In the genomic region with DNA sequence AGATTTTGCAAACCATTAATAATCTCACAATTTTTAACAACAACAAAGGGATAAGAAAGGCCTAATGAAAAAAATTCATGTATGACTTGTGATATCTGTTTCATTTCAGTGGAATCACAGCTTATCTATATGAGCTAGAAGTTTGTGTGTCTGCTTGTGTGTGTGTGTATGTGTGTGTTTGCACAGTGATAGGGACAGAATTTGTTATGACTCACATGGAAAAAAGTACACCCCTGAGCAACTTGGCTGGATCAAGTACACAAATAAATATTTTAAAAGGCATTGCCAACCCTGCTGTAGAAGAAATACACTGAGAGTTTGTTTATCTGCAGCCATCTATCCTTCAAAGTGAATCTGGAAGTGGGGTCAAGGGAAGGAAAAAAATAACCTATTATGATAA, we compare ENCODE assay signal across 23 cellular contexts.
DNase-seq lines count a peak whose midpoint lies in the region; ATAC-seq and TF ChIP-seq lines count a peak whose summit lies in the region.
"Had no signal": no experiment of that assay in that cellular context is flagged by ENCODE, and none has a peak within 500 bp of the region (broad histone marks: within the 10 kb centered on the region; RNA-seq: fewer than 3 reads in every experiment).

No MANE protein-coding gene starts in this region.

- DNase-seq in EH (ENCODE audit: low read depth) (peak; percentile 38), adrenal gland (peak in 5 of 7 donors; percentile 6 to 54 (median 40)), fibroblast of mammary gland (ENCODE audit: low read depth) (peak; percentile 19)
- DNase-seq in stimulated activated effector memory CD8-positive, alpha-beta T cell treated with anti-CD3 and anti-CD28 coated beads, Interleukin-12 subunit alpha, Interleukin-12 subunit beta, amount 100 ng/mL, for 72 hours (ENCODE audit: low spot score in 2 of 2): no peak
- DNase-seq in activated naive CD4-positive, alpha-beta T cell treated with anti-CD3 and anti-CD28 coated beads for 36 hours: no peak
- DNase-seq: activated CD4-positive, alpha-beta T cell treated with anti-CD3 and anti-CD28 coated beads for 48 hours; activated CD8-positive, alpha-beta memory T cell treated with anti-CD3 and anti-CD28 coated beads, Interleukin-2, amount 10 ng/mL, durations not matched to agents 7 days and 5 days; erythroblast; GF-D8; heart left ventricle; lower lobe of right lung; NCI-H1092 treated with DMSO at 0.1 percent for 48 hours; NCI-H2029 treated with DMSO at 0.1 percent for 48 hours; nucleus accumbens; PC-9; stimulated activated CD4-positive, alpha-beta T cell treated with anti-CD3 and anti-CD28 coated beads, Interleukin-15, amount 100 ng/mL, for 24 hours; T-helper 1 cell had no signal

- peaks cover 5% of the 10 kb centered on the region for H3K27me3 Mint-ChIP-seq in nephron (ENCODE audit: low read depth)
- peaks cover 5% of the 10 kb centered on the region for H3K27me3 Mint-ChIP-seq in activated naive CD4-positive, alpha-beta T cell treated with anti-CD3 and anti-CD28 coated beads for 36 hours (ENCODE audit: low read depth)

- no peaks in the 10 kb centered on the region for H3K9me3 Mint-ChIP-seq in nephron
- peaks cover 2% of the 10 kb centered on the region for H3K9me3 Mint-ChIP-seq in stimulated activated effector memory CD8-positive, alpha-beta T cell treated with anti-CD3 and anti-CD28 coated beads, Interleukin-12 subunit alpha, Interleukin-12 subunit beta, amount 100 ng/mL, for 72 hours
- H3K9me3 Mint-ChIP-seq in activated naive CD4-positive, alpha-beta T cell treated with anti-CD3 and anti-CD28 coated beads for 36 hours: no peaks in the 10 kb centered on the region
- H3K9me3 Mint-ChIP-seq: activated naive CD4-positive, alpha-beta T cell treated with anti-CD3 and anti-CD28 coated beads, Interleukin-2, amount 50 U/mL, for 72 hours; activated T-helper 1 cell treated with anti-CD3 and anti-CD28 coated beads, Interleukin-12 subunit alpha, Interleukin-12 subunit beta, Interleukin-2, Interleukin-4 antibody, amounts not matched to agents 30 ng/mL and 10 ng/mL and 1 ng/mL, durations not matched to agents 14 hours and 24 hours and 36 hours had no signal

- no peak overlapping the region for H3K4me3 Mint-ChIP-seq in nephron
- H3K4me3 Mint-ChIP-seq in stimulated activated effector memory CD8-positive, alpha-beta T cell treated with anti-CD3 and anti-CD28 coated beads, Interleukin-12 subunit alpha, Interleukin-12 subunit beta, amount 100 ng/mL, for 72 hours: no peak overlapping the region
- H3K4me3 Mint-ChIP-seq in activated naive CD4-positive, alpha-beta T cell treated with anti-CD3 and anti-CD28 coated beads for 36 hours: no peak overlapping the region
- H3K4me3 Mint-ChIP-seq: activated CD8-positive, alpha-beta memory T cell treated with anti-CD3 and anti-CD28 coated beads, Interleukin-2, amount 10 ng/mL, durations not matched to agents 7 days and 5 days; activated T-helper 1 cell treated with anti-CD3 and anti-CD28 coated beads, Interleukin-12 subunit alpha, Interleukin-12 subunit beta, Interleukin-2, Interleukin-4 antibody, amounts not matched to agents 30 ng/mL and 10 ng/mL and 1 ng/mL, durations not matched to agents 14 hours and 24 hours and 36 hours had no signal

- no peaks in the 10 kb centered on the region for H3K36me3 ChIP-seq in adrenal gland (replicated peaks in 1 of 2)
- H3K36me3 ChIP-seq: heart left ventricle, lower lobe of right lung, right atrium auricular region had no signal

- peaks cover 16% of the 10 kb centered on the region for H3K4me1 Mint-ChIP-seq in nephron
- no peaks in the 10 kb centered on the region for H3K4me1 Mint-ChIP-seq in stimulated activated effector memory CD8-positive, alpha-beta T cell treated with anti-CD3 and anti-CD28 coated beads, Interleukin-12 subunit alpha, Interleukin-12 subunit beta, amount 100 ng/mL, for 72 hours
- no peaks in the 10 kb centered on the region for H3K4me1 Mint-ChIP-seq in activated naive CD4-positive, alpha-beta T cell treated with anti-CD3 and anti-CD28 coated beads for 36 hours (ENCODE audit: low read depth)
- H3K4me1 Mint-ChIP-seq: activated CD8-positive, alpha-beta memory T cell treated with anti-CD3 and anti-CD28 coated beads, Interleukin-2, amount 10 ng/mL, durations not matched to agents 7 days and 5 days had no signal

- no peaks in the 10 kb centered on the region for H3K9me3 ChIP-seq in adrenal gland (replicated peaks in 1 of 3)
- H3K9me3 ChIP-seq: heart left ventricle, lower lobe of right lung, right atrium auricular region had no signal

- intact Hi-C loops in adrenal gland (cut with DNase I): no loop called here
- intact Hi-C loops in activated naive CD4-positive, alpha-beta T cell treated with anti-CD3 and anti-CD28 coated beads for 36 hours (cut with micrococcal nuclease): no loop called here

- H3K27ac ChIP-seq in adrenal gland: peak overlapping the region in 1 of 5 donors; percentile 3
- H3K27ac ChIP-seq: heart left ventricle, lower lobe of right lung, PC-9, right atrium auricular region had no signal

- TF ChIP-seq POLR2A in adrenal gland (IDR thresholded peaks at IDR 0.05): no peak

- CTCF ChIA-PET in activated naive CD4-positive, alpha-beta T cell treated with anti-CD3 and anti-CD28 coated beads for 36 hours (lab: Charles Lee): no interaction called here

- peaks cover 0 to 4% of the 10 kb centered on the region in 2 donors for H3K4me1 ChIP-seq in adrenal gland (replicated peaks in 1 of 2)
- H3K4me1 ChIP-seq: lower lobe of right lung, right atrium auricular region had no signal

- H3K27ac Mint-ChIP-seq in nephron: peak overlapping the region in 2 of 3 experiments; percentile 20 to 64
- no peak overlapping the region for H3K27ac Mint-ChIP-seq in stimulated activated effector memory CD8-positive, alpha-beta T cell treated with anti-CD3 and anti-CD28 coated beads, Interleukin-12 subunit alpha, Interleukin-12 subunit beta, amount 100 ng/mL, for 72 hours
- H3K27ac Mint-ChIP-seq in activated naive CD4-positive, alpha-beta T cell treated with anti-CD3 and anti-CD28 coated beads for 36 hours: no peak overlapping the region
- H3K27ac Mint-ChIP-seq: activated CD8-positive, alpha-beta memory T cell treated with anti-CD3 and anti-CD28 coated beads, Interleukin-2, amount 10 ng/mL, durations not matched to agents 7 days and 5 days; activated naive CD4-positive, alpha-beta T cell treated with anti-CD3 and anti-CD28 coated beads, Interleukin-2, amount 50 U/mL, for 72 hours; activated T-helper 1 cell treated with anti-CD3 and anti-CD28 coated beads, Interleukin-12 subunit alpha, Interleukin-12 subunit beta, Interleukin-2, Interleukin-4 antibody, amounts not matched to agents 30 ng/mL and 10 ng/mL and 1 ng/mL, durations not matched to agents 14 hours and 24 hours and 36 hours had no signal

- no peak for ATAC-seq in stimulated activated effector memory CD8-positive, alpha-beta T cell treated with anti-CD3 and anti-CD28 coated beads, Interleukin-12 subunit alpha, Interleukin-12 subunit beta, amount 100 ng/mL, for 72 hours
- ATAC-seq in GM19351 (IDR thresholded peaks at IDR 0.05; ENCODE audit: unreplicated experiment) (no peak), HG03280 (IDR thresholded peaks at IDR 0.05; ENCODE audit: unreplicated experiment) (no peak)
- ATAC-seq: activated CD8-positive, alpha-beta memory T cell treated with anti-CD3 and anti-CD28 coated beads, Interleukin-2, amount 10 ng/mL, durations not matched to agents 7 days and 5 days; activated naive CD4-positive, alpha-beta T cell treated with anti-CD3 and anti-CD28 coated beads, Interleukin-2, amount 50 U/mL, for 72 hours; heart left ventricle had no signal

- TF ChIP-seq CTCF in adrenal gland (IDR thresholded peaks at IDR 0.05) (no peak), fibroblast of mammary gland (conservative IDR thresholded peaks at IDR 0.05; ENCODE audit: control insufficient read depth, insufficient read depth, low read depth, low read length) (no peak), nephron (IDR thresholded peaks at IDR 0.05; ENCODE audit: unreplicated experiment in 3 of 3) (no peak)

- H3K27me3 ChIP-seq in adrenal gland: no peaks in the 10 kb centered on the region
- H3K27me3 ChIP-seq: heart left ventricle, right atrium auricular region had no signal

- H3K36me3 Mint-ChIP-seq in nephron (ENCODE audit: low read depth): no peaks in the 10 kb centered on the region
- no peaks in the 10 kb centered on the region for H3K36me3 Mint-ChIP-seq in stimulated activated effector memory CD8-positive, alpha-beta T cell treated with anti-CD3 and anti-CD28 coated beads, Interleukin-12 subunit alpha, Interleukin-12 subunit beta, amount 100 ng/mL, for 72 hours
- no peaks in the 10 kb centered on the region for H3K36me3 Mint-ChIP-seq in activated naive CD4-positive, alpha-beta T cell treated with anti-CD3 and anti-CD28 coated beads for 36 hours (ENCODE audit: low read depth)
- H3K36me3 Mint-ChIP-seq: activated CD8-positive, alpha-beta memory T cell treated with anti-CD3 and anti-CD28 coated beads, Interleukin-2, amount 10 ng/mL, durations not matched to agents 7 days and 5 days; activated naive CD4-positive, alpha-beta T cell treated with anti-CD3 and anti-CD28 coated beads, Interleukin-2, amount 50 U/mL, for 72 hours had no signal

- H3K4me3 ChIP-seq in adrenal gland (no peak overlapping the region), fibroblast of mammary gland (ENCODE audit: control insufficient read depth, low read depth, low read length) (no peak overlapping the region)
- H3K4me3 ChIP-seq: heart left ventricle, lower lobe of right lung, PC-9, right atrium auricular region had no signal

Comparison
In these comparisons a context has a peak if more than half of its experiments do, and no peak if none do; other contexts are left out.
1. DNase-seq: peak in EH (single experiment), adrenal gland (5 of 7) and fibroblast of mammary gland (single experiment); none in stimulated activated effector memory CD8-positive, alpha-beta T cell treated with anti-CD3 and anti-CD28 coated beads, Interleukin-12 subunit alpha, Interleukin-12 subunit beta, amount 100 ng/mL, for 72 hours (0 of 2) and activated naive CD4-positive, alpha-beta T cell treated with anti-CD3 and anti-CD28 coated beads for 36 hours (single experiment).
2. H3K27ac Mint-ChIP-seq: peak in nephron (2 of 3); none in stimulated activated effector memory CD8-positive, alpha-beta T cell treated with anti-CD3 and anti-CD28 coated beads, Interleukin-12 subunit alpha, Interleukin-12 subunit beta, amount 100 ng/mL, for 72 hours (single experiment) and activated naive CD4-positive, alpha-beta T cell treated with anti-CD3 and anti-CD28 coated beads for 36 hours (single experiment).